8 cellular contexts compared by ENCODE assay signal in the genomic region with DNA sequence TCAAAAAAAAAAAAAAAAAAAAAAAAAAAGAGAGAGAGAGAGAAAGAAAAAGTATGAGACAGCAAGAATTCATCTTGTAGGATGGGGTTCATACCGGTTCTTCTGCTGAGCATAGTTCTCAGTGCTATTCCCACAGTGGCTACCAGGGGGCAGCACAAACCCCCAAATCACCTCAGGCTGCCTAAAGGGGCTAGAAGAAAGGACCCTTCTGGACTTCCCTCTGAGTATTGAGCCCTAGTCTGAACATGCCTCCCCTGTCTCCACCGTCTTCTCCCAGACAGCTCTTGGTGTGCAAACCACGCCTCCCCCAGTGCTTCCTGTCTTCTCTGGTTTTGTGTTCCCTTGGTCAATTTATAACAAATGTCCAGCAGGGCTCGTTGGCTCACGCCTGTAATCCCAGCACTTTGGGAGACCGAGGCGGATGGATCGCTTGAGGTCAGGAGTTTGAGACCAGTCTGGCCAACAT. TPM values are rescaled to one million over a fixed set of nuclear protein-coding genes. Genes with fewer than 3 reads are reported as not detected.
DNase-seq lines count a peak whose midpoint lies in the region; ATAC-seq, FAIRE-seq and TF ChIP-seq lines count a peak whose summit lies in the region.

No MANE protein-coding gene starts in this region.

- no peak overlapping the region for H3K4me3 Mint-ChIP-seq in activated T-helper 17 cell treated with anti-CD3 and anti-CD28 coated beads, Interleukin-2, amount 50 U/mL, for 72 hours

- no peaks in the 10 kb centered on the region for H3K9me3 Mint-ChIP-seq in activated T-helper 17 cell treated with anti-CD3 and anti-CD28 coated beads, Interleukin-2, amount 50 U/mL, for 72 hours

- TF ChIP-seq CTCF in GM06990 (IDR thresholded peaks at IDR 0.05; ENCODE audit: insufficient read depth, low read length, poor library complexity, severe bottlenecking) (peak; percentile 90), foreskin fibroblast (IDR thresholded peaks at IDR 0.05; ENCODE audit: low read depth, low read length) (peak; percentile 77), ovary (IDR thresholded peaks at IDR 0.05) (peak; percentile 51 to 89 (median 86))

- peak; percentile 39 for ATAC-seq in activated T-helper 17 cell treated with anti-CD3 and anti-CD28 coated beads, Interleukin-2, amount 50 U/mL, for 72 hours (replicated peaks)
- no peak for ATAC-seq in GM21825 (IDR thresholded peaks at IDR 0.05; ENCODE audit: unreplicated experiment)

- no peak overlapping the region for H3K27ac Mint-ChIP-seq in activated T-helper 17 cell treated with anti-CD3 and anti-CD28 coated beads, Interleukin-2, amount 50 U/mL, for 72 hours

- H3K27me3 ChIP-seq in GM06990 (replicated peaks; ENCODE audit: control insufficient read depth, insufficient read depth, low read length) (no peaks in the 10 kb centered on the region), ovary (no peaks in the 10 kb centered on the region)

- H3K36me3 ChIP-seq in GM06990 (ENCODE audit: control insufficient read depth, insufficient read depth, low read length), result no peaks in the 10 kb centered on the region
- no peaks in the 10 kb centered on the region for H3K36me3 ChIP-seq in ovary

- peaks cover 4% of the 10 kb centered on the region for H3K4me1 ChIP-seq in ovary (ENCODE audit: insufficient read depth)

- H3K4me3 ChIP-seq in GM06990 (replicated peaks; ENCODE audit: low read depth, low read length), result no peak overlapping the region
- no peak overlapping the region for H3K4me3 ChIP-seq in foreskin fibroblast (ENCODE audit: low read depth in 1 of 2, low read length in 2 of 2)
- H3K4me3 ChIP-seq in ovary, result no peak overlapping the region

- peaks cover 13% of the 10 kb centered on the region for H3K4me1 Mint-ChIP-seq in activated T-helper 17 cell treated with anti-CD3 and anti-CD28 coated beads, Interleukin-2, amount 50 U/mL, for 72 hours

- TF ChIP-seq POLR2A in ovary (IDR thresholded peaks at IDR 0.05), result no peak
- TF ChIP-seq POLR2A in H54 (IDR thresholded peaks at IDR 0.05; ENCODE audit: low read depth, low read length), result no peak

- H3K9me3 ChIP-seq in ovary, result no peaks in the 10 kb centered on the region

- WGBS in ovary, 3 donors, result 14 to 23% (median 22%) methylated on average over 8 of the region's 8 CpGs

- no peaks in the 10 kb centered on the region for H3K36me3 Mint-ChIP-seq in activated T-helper 17 cell treated with anti-CD3 and anti-CD28 coated beads, Interleukin-2, amount 50 U/mL, for 72 hours (ENCODE audit: low read depth)

- no peaks in the 10 kb centered on the region for H3K27me3 Mint-ChIP-seq in activated T-helper 17 cell treated with anti-CD3 and anti-CD28 coated beads, Interleukin-2, amount 50 U/mL, for 72 hours

- intact Hi-C loops in ovary (cut with DNase I), result loop anchor here in 2 of 4 donors (2.0 to 10.0 kb wide), 2 partner anchors 65 to 143 kb away; a partner anchor contains a TSS

- no peak overlapping the region for H3K27ac ChIP-seq in ovary

- TF ChIP-seq EP300 in ovary (IDR thresholded peaks at IDR 0.05), result no peak

- FAIRE-seq in H54 (lab: Jason Lieb, UNC), result no peak

- DNase-seq in GM06990 (ENCODE audit: extremely low read depth, insufficient read length), result peak; percentile 41
- DNase-seq in Kasumi-1 (lab: John Stamatoyannopoulos, UW), result peak; percentile 75 to 78
- peak; percentile 60 for DNase-seq in RPMI8226
- peak in 1 of 2 donors; percentile 85 for DNase-seq in foreskin fibroblast
- peak; percentile 66 to 86 (median 84) for DNase-seq in ovary
- DNase-seq in H54 (ENCODE audit: insufficient read length, low spot score), result no peak

RNA-seq across cellular contexts. Expression of a gene that starts 31.3 kb away (rescaled TPM):
- 10 to 100 TPM; 24.2 to 28.7 TPM for total RNA-seq in activated T-helper 17 cell treated with anti-CD3 and anti-CD28 coated beads, Interleukin-2, amount 50 U/mL, for 72 hours
- total RNA-seq in ovary, result 10 to 100 TPM; 22.8 to 32.2 (median 26.6) TPM
- 10 to 100 TPM; 17.8 to 30.2 TPM for polyA plus RNA-seq in ovary

RNA-seq across cellular contexts. Expression of a gene that starts 59.8 kb away (rescaled TPM):
- total RNA-seq in activated T-helper 17 cell treated with anti-CD3 and anti-CD28 coated beads, Interleukin-2, amount 50 U/mL, for 72 hours, result 10 to 100 TPM; 82.0 to 89.7 TPM
- 100 to 1,000 TPM in 4 of 7 donors, 10 to 100 TPM in 3; 30.3 to 119 (median 103) TPM for total RNA-seq in ovary
- polyA plus RNA-seq in ovary, result 10 to 100 TPM; 14.3 to 47.6 TPM
